10 cellular contexts compared by ENCODE assay signal in the genomic region with DNA sequence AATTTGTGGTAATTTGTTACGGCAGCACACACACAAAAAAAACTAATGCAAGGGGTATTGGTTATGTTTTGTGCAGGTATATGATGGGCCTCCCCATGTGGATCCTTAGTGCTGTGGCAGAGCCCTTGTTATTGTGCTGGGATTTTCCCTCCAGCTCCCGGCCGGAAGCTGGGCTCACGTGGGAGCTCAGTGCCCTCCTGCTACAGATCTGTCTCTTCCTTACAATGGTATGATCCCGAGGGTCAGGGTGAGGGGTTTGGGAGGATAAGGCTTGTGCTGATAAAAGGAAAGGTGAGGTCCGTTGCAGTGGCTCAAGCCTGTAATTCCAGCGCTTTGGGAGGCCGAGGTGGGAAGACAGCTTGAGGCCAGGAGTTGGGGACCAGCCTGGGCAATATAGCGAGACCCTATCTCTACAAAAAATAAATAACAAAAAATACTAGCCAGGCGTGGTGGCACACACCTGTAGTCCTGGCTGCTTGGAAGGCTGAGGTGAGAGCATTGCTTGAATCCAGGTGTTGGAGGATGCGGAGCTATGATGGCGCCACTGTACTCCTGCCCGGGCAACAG. TPM values are rescaled to one million over a fixed set of nuclear protein-coding genes. Genes with fewer than 3 reads are reported as not detected.
DNase-seq lines count a peak whose midpoint lies in the region; ATAC-seq lines count a peak whose summit lies in the region.
"Had no signal": no experiment of that assay in that cellular context is flagged by ENCODE, and none has a peak within 500 bp of the region (broad histone marks: within the 10 kb centered on the region; RNA-seq: fewer than 3 reads in every experiment).

No MANE protein-coding gene starts in this region.

- H3K9ac ChIP-seq in iPS-20b (ENCODE audit: low read depth, low read length): no peak overlapping the region; the same call in 1 of the 2 replicates

- peaks cover 39% of the 10 kb centered on the region for H3K4me1 Mint-ChIP-seq in activated T-cell treated with anti-CD3 and anti-CD28 coated beads, Interleukin-2, amount 50 U/mL, for 72 hours (ENCODE audit: low read depth)
- peaks cover 18% of the 10 kb centered on the region for H3K4me1 Mint-ChIP-seq in activated CD4-positive, alpha-beta memory T cell treated with anti-CD3 and anti-CD28 coated beads for 36 hours (ENCODE audit: low read depth)
- H3K4me1 Mint-ChIP-seq in stimulated activated naive CD8-positive, alpha-beta T cell treated with anti-CD3 and anti-CD28 coated beads, Interleukin-15, amount 100 ng/mL, for 72 hours: peaks cover 46% of the 10 kb centered on the region

- no peaks in the 10 kb centered on the region for H3K36me3 Mint-ChIP-seq in activated T-cell treated with anti-CD3 and anti-CD28 coated beads, Interleukin-2, amount 50 U/mL, for 72 hours (ENCODE audit: insufficient read depth in 2 of 2)
- H3K36me3 Mint-ChIP-seq in activated CD4-positive, alpha-beta memory T cell treated with anti-CD3 and anti-CD28 coated beads for 36 hours: no peaks in the 10 kb centered on the region

- no peak for ATAC-seq in activated T-cell treated with anti-CD3 and anti-CD28 coated beads, Interleukin-2, amount 50 U/mL, for 72 hours (replicated peaks in 1 of 2)
- ATAC-seq in stimulated activated naive CD8-positive, alpha-beta T cell treated with anti-CD3 and anti-CD28 coated beads, Interleukin-15, amount 100 ng/mL, for 72 hours: no peak

- no peaks in the 10 kb centered on the region for H3K9me3 Mint-ChIP-seq in activated T-cell treated with anti-CD3 and anti-CD28 coated beads, Interleukin-2, amount 50 U/mL, for 72 hours
- H3K9me3 Mint-ChIP-seq in activated CD4-positive, alpha-beta memory T cell treated with anti-CD3 and anti-CD28 coated beads for 36 hours: no peaks in the 10 kb centered on the region
- H3K9me3 Mint-ChIP-seq in stimulated activated naive CD8-positive, alpha-beta T cell treated with anti-CD3 and anti-CD28 coated beads, Interleukin-15, amount 100 ng/mL, for 72 hours: no peaks in the 10 kb centered on the region

- POLR2A ChIA-PET in activated CD4-positive, alpha-beta memory T cell treated with anti-CD3 and anti-CD28 coated beads for 36 hours (lab: Charles Lee): interaction anchor here (1.6 kb wide), 1 partner anchor 60 kb away, joined by 7 read pairs; no protein-coding TSS in a partner anchor

- intact Hi-C loops in activated CD4-positive, alpha-beta memory T cell treated with anti-CD3 and anti-CD28 coated beads for 36 hours (cut with micrococcal nuclease): loop anchor here (2.0 kb wide), 1 partner anchor 37 kb away; no protein-coding TSS in a partner anchor

- H3K27ac Mint-ChIP-seq in activated T-cell treated with anti-CD3 and anti-CD28 coated beads, Interleukin-2, amount 50 U/mL, for 72 hours: peak overlapping the region; percentile 89
- no peak overlapping the region for H3K27ac Mint-ChIP-seq in activated CD4-positive, alpha-beta memory T cell treated with anti-CD3 and anti-CD28 coated beads for 36 hours
- peak overlapping the region; percentile 82 to 85 for H3K27ac Mint-ChIP-seq in stimulated activated naive CD8-positive, alpha-beta T cell treated with anti-CD3 and anti-CD28 coated beads, Interleukin-15, amount 100 ng/mL, for 72 hours

- peak overlapping the region; percentile 83 to 84 for H3K4me3 Mint-ChIP-seq in activated T-cell treated with anti-CD3 and anti-CD28 coated beads, Interleukin-2, amount 50 U/mL, for 72 hours
- peak overlapping the region; percentile 70 for H3K4me3 Mint-ChIP-seq in activated CD4-positive, alpha-beta memory T cell treated with anti-CD3 and anti-CD28 coated beads for 36 hours
- H3K4me3 Mint-ChIP-seq in stimulated activated naive CD8-positive, alpha-beta T cell treated with anti-CD3 and anti-CD28 coated beads, Interleukin-15, amount 100 ng/mL, for 72 hours: peak overlapping the region; percentile 72 to 76

- no peak for DNase-seq in activated T-cell treated with anti-CD3 and anti-CD28 coated beads, Interleukin-2, amount 50 U/mL, for 72 hours
- DNase-seq in activated T-cell treated with anti-CD3 and anti-CD28 coated beads, Interleukin-2, amount 50 U/mL, for 48 hours: no peak
- DNase-seq in activated CD4-positive, alpha-beta memory T cell treated with anti-CD3 and anti-CD28 coated beads for 36 hours: no peak
- no peak for DNase-seq in stimulated activated naive CD8-positive, alpha-beta T cell treated with anti-CD3 and anti-CD28 coated beads, Interleukin-15, amount 100 ng/mL, for 72 hours
- DNase-seq in cortex of kidney (lab: John Stamatoyannopoulos, UW): no peak
- DNase-seq in activated CD4-positive, alpha-beta T cell treated with anti-CD3 and anti-CD28 coated beads for 1 hour: no peak
- no peak for DNase-seq in NCI-H510A (lab: John Stamatoyannopoulos, UW)

- peaks cover 23% of the 10 kb centered on the region for H3K4me1 ChIP-seq in iPS-20b (ENCODE audit: insufficient read depth, low read length)

- no peaks in the 10 kb centered on the region for H3K36me3 ChIP-seq in iPS-20b (ENCODE audit: insufficient read depth, low read depth, low read length)
- H3K36me3 ChIP-seq: right lobe of liver had no signal

- H3K27me3 ChIP-seq in iPS-20b (ENCODE audit: insufficient read depth, low read length): peaks cover 30% of the 10 kb centered on the region
- H3K27me3 ChIP-seq: right lobe of liver had no signal

- H3K4me3 ChIP-seq in iPS-20b (ENCODE audit: low read length): peak overlapping the region; percentile 55

- no peak overlapping the region for H3K27ac ChIP-seq in iPS-20b (ENCODE audit: low read length)

- H3K27me3 Mint-ChIP-seq in activated T-cell treated with anti-CD3 and anti-CD28 coated beads, Interleukin-2, amount 50 U/mL, for 72 hours (ENCODE audit: low read depth): peaks cover 6% of the 10 kb centered on the region
- H3K27me3 Mint-ChIP-seq in activated CD4-positive, alpha-beta memory T cell treated with anti-CD3 and anti-CD28 coated beads for 36 hours: no peaks in the 10 kb centered on the region
- no peaks in the 10 kb centered on the region for H3K27me3 Mint-ChIP-seq in stimulated activated naive CD8-positive, alpha-beta T cell treated with anti-CD3 and anti-CD28 coated beads, Interleukin-15, amount 100 ng/mL, for 72 hours

- H3K9me3 ChIP-seq in iPS-20b (ENCODE audit: insufficient read depth, low read depth, low read length): no peaks in the 10 kb centered on the region
- H3K9me3 ChIP-seq: right lobe of liver had no signal

- CTCF ChIA-PET in activated CD4-positive, alpha-beta memory T cell treated with anti-CD3 and anti-CD28 coated beads for 36 hours (lab: Charles Lee): interaction anchor here (0.6 to 18.6 kb wide), 12 partner anchors 12 to 191 kb away, joined by 3 to 837 read pairs (median 7); partner anchors contain the start of genes RAPGEF3 and TMEM106C

RNA-seq across cellular contexts. Expression of gene SLC48A1, which starts 0.9 kb away (rescaled TPM):
- 10 to 100 TPM; 14.6 to 15.2 TPM for total RNA-seq in activated T-cell treated with anti-CD3 and anti-CD28 coated beads, Interleukin-2, amount 50 U/mL, for 72 hours
- total RNA-seq in activated CD4-positive, alpha-beta memory T cell treated with anti-CD3 and anti-CD28 coated beads for 36 hours: 10 to 100 TPM; 13.7 to 16.2 TPM

RNA-seq across cellular contexts. Expression of gene RAPGEF3, which starts 13.5 kb away (rescaled TPM):
- total RNA-seq in activated T-cell treated with anti-CD3 and anti-CD28 coated beads, Interleukin-2, amount 50 U/mL, for 72 hours: 1 to 10 TPM in 1 of 2 donors, under 1 TPM in 1; 0.62 to 1.4 TPM
- 1 to 10 TPM; 2.1 to 2.5 TPM for total RNA-seq in activated CD4-positive, alpha-beta memory T cell treated with anti-CD3 and anti-CD28 coated beads for 36 hours

RNA-seq across cellular contexts. Expression of gene ENDOU, which starts 46.9 kb away (rescaled TPM):
- under 1 TPM; 0.26 to 0.44 TPM for total RNA-seq in activated T-cell treated with anti-CD3 and anti-CD28 coated beads, Interleukin-2, amount 50 U/mL, for 72 hours
- not detected for total RNA-seq in activated CD4-positive, alpha-beta memory T cell treated with anti-CD3 and anti-CD28 coated beads for 36 hours
- total RNA-seq: glomerular endothelial cell, right lobe of liver had no signal

RNA-seq across cellular contexts. Expression of gene HDAC7, which starts 47.5 kb away (rescaled TPM):
- total RNA-seq in activated T-cell treated with anti-CD3 and anti-CD28 coated beads, Interleukin-2, amount 50 U/mL, for 72 hours: 100 to 1,000 TPM; 288 to 350 TPM
- 100 to 1,000 TPM; 257 to 280 TPM for total RNA-seq in activated CD4-positive, alpha-beta memory T cell treated with anti-CD3 and anti-CD28 coated beads for 36 hours
